ENCODE assay signal across 8 cellular contexts in genomic region chr6:25007269-25007699, GRCh38.
A peak's percentile ranks its signal among the peaks of the same experiment; 100 is the strongest.
DNase-seq lines count a peak whose midpoint lies in the region; ATAC-seq and TF ChIP-seq lines count a peak whose summit lies in the region.

No MANE protein-coding gene starts in this region.

- ATAC-seq in GM18505 (IDR thresholded peaks at IDR 0.05; ENCODE audit: unreplicated experiment) (peak; percentile 70), SK-N-SH treated with all-trans-retinoic acid at 6 μM for 48 hours (no peak)

- H3K4me1 ChIP-seq in GM23248 (ENCODE audit: insufficient read depth) (peaks cover 49% of the 10 kb centered on the region), PC-9 (replicated peaks; ENCODE audit: insufficient read depth) (peaks cover 50% of the 10 kb centered on the region), hepatocyte (ENCODE audit: insufficient read depth) (peaks cover 7% of the 10 kb centered on the region), smooth muscle cell (ENCODE audit: low read depth) (peaks cover 4% of the 10 kb centered on the region)

- peak; percentile 47 for DNase-seq in GM23248
- DNase-seq in PC-9: no peak
- no peak for DNase-seq in hepatocyte (ENCODE audit: low spot score)
- DNase-seq in smooth muscle cell (lab: John Stamatoyannopoulos, UW; ENCODE audit: unreplicated experiment): no peak
- DNase-seq in MG63: no peak
- no peak for DNase-seq in amygdala (lab: John Stamatoyannopoulos, UW)

- BruUV-seq in PC-9 (replicated peaks; lab: Mats Ljungman, UMichigan): no TSS peak

- H3K36me3 ChIP-seq in GM23248 (ENCODE audit: low read depth): no peaks in the 10 kb centered on the region
- no peaks in the 10 kb centered on the region for H3K36me3 ChIP-seq in PC-9 (ENCODE audit: low read depth)
- H3K36me3 ChIP-seq in hepatocyte (replicated peaks; ENCODE audit: insufficient read depth, low read depth): no peaks in the 10 kb centered on the region
- no peaks in the 10 kb centered on the region for H3K36me3 ChIP-seq in smooth muscle cell (ENCODE audit: low read depth)
- H3K36me3 ChIP-seq in MG63: no peaks in the 10 kb centered on the region

- H3K9ac ChIP-seq in GM23248 (no peak overlapping the region), smooth muscle cell (ENCODE audit: low read depth) (no peak overlapping the region)

- no peaks in the 10 kb centered on the region for H3K9me3 ChIP-seq in GM23248 (ENCODE audit: low read depth)
- 0 out of 2 replicates have a peak, but pooled peaks cover 3% of the 10 kb centered on the region for H3K9me3 ChIP-seq in PC-9 (ENCODE audit: insufficient read depth, low read depth)
- H3K9me3 ChIP-seq in hepatocyte (ENCODE audit: low read depth): no peaks in the 10 kb centered on the region
- no peaks in the 10 kb centered on the region for H3K9me3 ChIP-seq in smooth muscle cell (replicated peaks; ENCODE audit: low read depth)
- H3K9me3 ChIP-seq in MG63: no peaks in the 10 kb centered on the region

- H2AFZ ChIP-seq in GM23248 (no peak overlapping the region), PC-9 (no peak overlapping the region), hepatocyte (no peak overlapping the region), smooth muscle cell (ENCODE audit: low read depth) (no peak overlapping the region)

- H3K4me2 ChIP-seq in GM23248 (ENCODE audit: unreplicated experiment): peak overlapping the region; percentile 33
- H3K4me2 ChIP-seq in PC-9: peak overlapping the region; percentile 49
- H3K4me2 ChIP-seq in hepatocyte: no peak overlapping the region
- H3K4me2 ChIP-seq in smooth muscle cell: no peak overlapping the region

- CTCF ChIA-PET in PC-9 (lab: Charles Lee): interaction anchor here (1.5 to 2.6 kb wide), 3 partner anchors 11 to 64 kb away, joined by 3 to 20 read pairs (median 8); no protein-coding TSS in a partner anchor

- in situ Hi-C loops in GM23248 (cut with MboI): no loop called here

- 37 to 39% methylated on average over 3 of the region's 3 CpGs for WGBS in GM23248 (ENCODE audit: low coverage in 1 of 2, low lambda C conversion rate in 2 of 2, missing lambda C conversion rate in 2 of 2), 2 experiments
- 92% methylated on average over 3 of the region's 3 CpGs for WGBS in hepatocyte (ENCODE audit: low lambda C conversion rate, missing lambda C conversion rate)
- 87% methylated on average over 3 of the region's 3 CpGs for WGBS in smooth muscle cell (ENCODE audit: low lambda C conversion rate)

- no peaks in the 10 kb centered on the region for H3K9me2 ChIP-seq in GM23248 (ENCODE audit: insufficient read depth)
- no peaks in the 10 kb centered on the region for H3K9me2 ChIP-seq in PC-9 (ENCODE audit: insufficient read depth)
- H3K9me2 ChIP-seq in hepatocyte (replicated peaks; ENCODE audit: insufficient read depth): no peaks in the 10 kb centered on the region

- H4K20me1 ChIP-seq in GM23248 (ENCODE audit: insufficient read depth): no peaks in the 10 kb centered on the region
- H4K20me1 ChIP-seq in PC-9 (ENCODE audit: insufficient read depth): no peaks in the 10 kb centered on the region
- no peaks in the 10 kb centered on the region for H4K20me1 ChIP-seq in hepatocyte (ENCODE audit: insufficient read depth, poor library complexity, severe bottlenecking)
- H4K20me1 ChIP-seq in smooth muscle cell (ENCODE audit: low read depth): no peaks in the 10 kb centered on the region

- H3K79me2 ChIP-seq in GM23248 (ENCODE audit: insufficient read depth): no peaks in the 10 kb centered on the region
- no peaks in the 10 kb centered on the region for H3K79me2 ChIP-seq in PC-9 (ENCODE audit: low read depth)
- no peaks in the 10 kb centered on the region for H3K79me2 ChIP-seq in hepatocyte
- H3K79me2 ChIP-seq in smooth muscle cell (ENCODE audit: low read depth): no peaks in the 10 kb centered on the region

- no peak overlapping the region for H3K4me3 ChIP-seq in GM23248
- no peak overlapping the region for H3K4me3 ChIP-seq in PC-9
- H3K4me3 ChIP-seq in hepatocyte: no peak overlapping the region
- H3K4me3 ChIP-seq in smooth muscle cell: no peak overlapping the region
- no peak overlapping the region for H3K4me3 ChIP-seq in MG63

- intact Hi-C loops in PC-9 (cut with micrococcal nuclease; ENCODE audit: unreplicated experiment): loop anchor here (2.0 kb wide), 1 partner anchor 26 kb away; no protein-coding TSS in a partner anchor

- no peak for TF ChIP-seq POLR2A in GM18505 (IDR thresholded peaks at IDR 0.05; ENCODE audit: borderline replicate concordance, extremely low read depth, insufficient read depth, insufficient read length)

- H3K27ac ChIP-seq in GM23248: peak overlapping the region; percentile 60
- peak overlapping the region; percentile 69 for H3K27ac ChIP-seq in PC-9
- peak overlapping the region; percentile 75 for H3K27ac ChIP-seq in hepatocyte
- no peak overlapping the region for H3K27ac ChIP-seq in smooth muscle cell (ENCODE audit: low read depth)

- POLR2A ChIA-PET in PC-9 (lab: Charles Lee; ENCODE audit: unreplicated experiment): interaction anchor here (0.5 to 0.6 kb wide), 3 partner anchors 26 to 200 kb away, joined by 3 to 8 read pairs (median 5); no protein-coding TSS in a partner anchor

- TF ChIP-seq CTCF in PC-9 (conservative IDR thresholded peaks at IDR 0.05) (no peak), hepatocyte (IDR thresholded peaks at IDR 0.05; ENCODE audit: poor library complexity) (no peak), smooth muscle cell (IDR thresholded peaks at IDR 0.05; ENCODE audit: borderline replicate concordance, insufficient read depth, poor library complexity, severe bottlenecking) (no peak)

- no peaks in the 10 kb centered on the region for H3K27me3 ChIP-seq in GM23248 (replicated peaks; ENCODE audit: insufficient read depth)
- H3K27me3 ChIP-seq in PC-9 (ENCODE audit: insufficient read depth, low read depth): no peaks in the 10 kb centered on the region
- no peaks in the 10 kb centered on the region for H3K27me3 ChIP-seq in hepatocyte
- H3K27me3 ChIP-seq in smooth muscle cell (ENCODE audit: low read depth): no peaks in the 10 kb centered on the region
- no peaks in the 10 kb centered on the region for H3K27me3 ChIP-seq in MG63

- H3F3A ChIP-seq in GM23248 (ENCODE audit: insufficient read depth): peaks cover 26% of the 10 kb centered on the region
- H3F3A ChIP-seq in PC-9 (ENCODE audit: insufficient read depth, low read depth): peaks cover 30% of the 10 kb centered on the region
- H3F3A ChIP-seq in smooth muscle cell (ENCODE audit: low read depth): no peaks in the 10 kb centered on the region

TF ChIP-seq in SK-N-SH treated with all-trans-retinoic acid at 6 μM for 48 hours, 23 proteins besides CTCF, POLR2A, EP300 and RAD21:
- no peak for TF ChIP-seq TCF4 (CRISPR knock-in tag; IDR thresholded peaks at IDR 0.05; ENCODE audit: borderline replicate concordance)
- no peak for TF ChIP-seq ZNF8 (CRISPR knock-in tag; IDR thresholded peaks at IDR 0.05)
- no peak for TF ChIP-seq ZC3H10 (CRISPR knock-in tag; IDR thresholded peaks at IDR 0.05)
- no peak for TF ChIP-seq CSDC2 (CRISPR knock-in tag; IDR thresholded peaks at IDR 0.05)
- no peak for TF ChIP-seq TOX (CRISPR knock-in tag; IDR thresholded peaks at IDR 0.05; ENCODE audit: borderline replicate concordance)
- TF ChIP-seq RARB (CRISPR knock-in tag; IDR thresholded peaks at IDR 0.05): no peak
- TF ChIP-seq PPARA (CRISPR knock-in tag; IDR thresholded peaks at IDR 0.05; ENCODE audit: borderline replicate concordance): no peak
- no peak for TF ChIP-seq ESRRG (CRISPR knock-in tag; IDR thresholded peaks at IDR 0.05)
- no peak for TF ChIP-seq POU6F1 (CRISPR knock-in tag; IDR thresholded peaks at IDR 0.05; ENCODE audit: borderline replicate concordance, low read depth)
- TF ChIP-seq GLIS3 (CRISPR knock-in tag; IDR thresholded peaks at IDR 0.05): no peak
- TF ChIP-seq, protein P1, sequence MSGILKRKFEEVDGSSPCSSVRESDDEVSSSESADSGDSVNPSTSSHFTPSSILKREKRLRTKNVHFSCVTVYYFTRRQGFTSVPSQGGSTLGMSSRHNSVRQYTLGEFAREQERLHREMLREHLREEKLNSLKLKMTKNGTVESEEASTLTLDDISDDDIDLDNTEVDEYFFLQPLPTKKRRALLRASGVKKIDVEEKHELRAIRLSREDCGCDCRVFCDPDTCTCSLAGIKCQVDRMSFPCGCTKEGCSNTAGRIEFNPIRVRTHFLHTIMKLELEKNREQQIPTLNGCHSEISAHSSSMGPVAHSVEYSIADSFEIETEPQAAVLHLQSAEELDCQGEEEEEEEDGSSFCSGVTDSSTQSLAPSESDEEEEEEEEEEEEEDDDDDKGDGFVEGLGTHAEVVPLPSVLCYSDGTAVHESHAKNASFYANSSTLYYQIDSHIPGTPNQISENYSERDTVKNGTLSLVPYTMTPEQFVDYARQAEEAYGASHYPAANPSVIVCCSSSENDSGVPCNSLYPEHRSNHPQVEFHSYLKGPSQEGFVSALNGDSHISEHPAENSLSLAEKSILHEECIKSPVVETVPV (CRISPR knock-in tag; IDR thresholded peaks at IDR 0.05): no peak
- no peak for TF ChIP-seq ZNF565 (CRISPR knock-in tag; conservative IDR thresholded peaks at IDR 0.05; ENCODE audit: low read depth)

Comparison
In these comparisons a context has a peak if more than half of its experiments do, and no peak if none do; other contexts are left out.
1. H3K4me2 ChIP-seq: peak in GM23248 (single experiment) and PC-9 (single experiment); none in hepatocyte (single experiment) and smooth muscle cell (single experiment).